8 cellular contexts compared by ENCODE assay signal in genomic region chr18:30544141-30544540, GRCh38.
"Had no signal": no experiment of that assay in that cellular context is flagged by ENCODE, and none has a peak within 500 bp of the region (broad histone marks: within the 10 kb centered on the region; RNA-seq: fewer than 3 reads in every experiment).

No MANE protein-coding gene starts in this region.

- H3K9me3 ChIP-seq: HAP-1 had no signal

- ATAC-seq: GM23338, HCT116 had no signal

- H3K27ac ChIP-seq: KMS-11 had no signal

- H2AFZ ChIP-seq: GM23338 had no signal

- H3K4me3 ChIP-seq: GM23338, HAP-1 had no signal

- DNase-seq: H7, HFFc6, KBM-7 had no signal

- H3K4me2 ChIP-seq: GM23338, KMS-11 had no signal

- FAIRE-seq: HTR-8/SVneo had no signal

- H3K9ac ChIP-seq: KMS-11 had no signal

- H3K36me3 ChIP-seq: HAP-1 had no signal
